8 cellular contexts compared by ENCODE assay signal in the genomic region with DNA sequence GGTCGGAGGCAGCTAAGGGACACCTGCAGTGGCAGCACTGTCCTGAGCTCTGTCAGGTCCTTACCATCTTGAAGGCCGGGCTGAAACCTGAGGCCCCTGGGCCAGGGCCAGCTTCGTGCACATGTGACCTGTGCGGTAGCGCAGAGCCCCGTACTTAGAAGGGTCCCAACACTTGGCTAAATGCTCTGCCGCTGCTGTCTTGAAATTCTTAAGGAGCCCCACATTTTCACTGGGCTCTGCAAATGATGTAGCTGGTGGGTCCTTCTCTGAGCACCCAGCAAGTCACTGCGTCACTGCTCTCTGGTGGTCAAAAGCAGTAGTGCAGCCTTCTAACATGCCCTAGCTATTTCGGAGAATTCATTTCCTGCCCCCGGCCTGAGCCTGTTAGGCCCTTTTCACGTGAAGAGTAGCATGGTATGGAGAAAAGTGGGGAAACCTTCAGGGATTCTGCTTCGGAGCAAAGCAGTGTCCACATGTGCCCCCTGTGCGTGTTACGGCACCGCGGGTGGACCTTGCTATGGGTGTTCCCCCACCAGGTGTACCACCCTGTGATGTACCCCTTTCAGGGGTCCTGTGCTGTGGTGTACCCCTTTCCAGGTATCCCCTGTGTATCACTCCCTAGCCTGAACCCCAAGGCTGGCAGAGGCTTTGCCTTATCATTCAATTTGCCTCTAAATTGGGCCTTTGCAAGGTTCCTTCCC.
DNase-seq lines count a peak whose midpoint lies in the region; ATAC-seq and TF ChIP-seq lines count a peak whose summit lies in the region.

No MANE protein-coding gene starts in this region.

- DNase-seq in NCI-H2196 (lab: John Stamatoyannopoulos, UW; ENCODE audit: unreplicated experiment) (peak; percentile 67), NCI-H2196 treated with DMSO at 0.1 percent for 48 hours (lab: John Stamatoyannopoulos, UW; ENCODE audit: unreplicated experiment) (no peak), HPDE6-E6E7 (ENCODE audit: extremely low spot score) (peak; percentile 75), PC-3 (peak; percentile 86), fibroblast of pulmonary artery (ENCODE audit: low read depth) (peak; percentile 84), stomach (peak; percentile 83)
- DNase-seq in activated T-cell treated with anti-CD3 and anti-CD28 coated beads, Interleukin-2, amount 50 U/mL, for 4 hours, result peak; percentile 64

- no peak for TF ChIP-seq POLR2A in stomach (IDR thresholded peaks at IDR 0.05)

- H3K27ac ChIP-seq in PC-3 (ENCODE audit: low read length), result no peak overlapping the region
- no peak overlapping the region for H3K27ac ChIP-seq in neural cell (ENCODE audit: low read length)
- no peak overlapping the region for H3K27ac ChIP-seq in stomach

- H3K27me3 ChIP-seq in PC-3 (ENCODE audit: low read length) (0 out of 2 replicates have a peak, but pooled peaks cover 25% of the 10 kb centered on the region), neural cell (ENCODE audit: insufficient read depth, low read depth, low read length) (no peaks in the 10 kb centered on the region), stomach (peaks cover 0 to 14% (median 0%) of the 10 kb centered on the region in 3 donors)

- H3K4me3 ChIP-seq in PC-3 (ENCODE audit: low read length) (no peak overlapping the region), fibroblast of pulmonary artery (replicated peaks; ENCODE audit: low read depth, low read length) (no peak overlapping the region), neural cell (ENCODE audit: low read length) (no peak overlapping the region), stomach (peak overlapping the region in 1 of 4 donors; percentile 8)

- BruUV-seq in PC-3 (replicated peaks; lab: Mats Ljungman, UMichigan), result no TSS peak

- H3K9me2 ChIP-seq in PC-3 (replicated peaks; ENCODE audit: low read length) (no peaks in the 10 kb centered on the region), neural cell (ENCODE audit: insufficient read depth, low read length) (no peaks in the 10 kb centered on the region)

- no peaks in the 10 kb centered on the region for H3F3A ChIP-seq in PC-3 (ENCODE audit: low read length, unreplicated experiment)
- H3F3A ChIP-seq in neural cell (ENCODE audit: insufficient read depth, low read length, poor library complexity, severe bottlenecking), result no peaks in the 10 kb centered on the region

- H3K4me3 Mint-ChIP-seq in activated T-cell treated with anti-CD3 and anti-CD28 coated beads, Interleukin-2, amount 50 U/mL, for 4 hours, result no peak overlapping the region

- H3K27me3 Mint-ChIP-seq in activated T-cell treated with anti-CD3 and anti-CD28 coated beads, Interleukin-2, amount 50 U/mL, for 4 hours (ENCODE audit: low read depth), result peaks cover 26% of the 10 kb centered on the region

- TF ChIP-seq EP300 in neural cell (conservative IDR thresholded peaks at IDR 0.05; ENCODE audit: poor library complexity, severe bottlenecking) (no peak), stomach (IDR thresholded peaks at IDR 0.05) (no peak)

- H3K36me3 ChIP-seq in PC-3 (ENCODE audit: low read depth, low read length) (no peaks in the 10 kb centered on the region), neural cell (ENCODE audit: insufficient read depth, low read length) (no peaks in the 10 kb centered on the region), stomach (no peaks in the 10 kb centered on the region)

- H3K4me1 Mint-ChIP-seq in activated T-cell treated with anti-CD3 and anti-CD28 coated beads, Interleukin-2, amount 50 U/mL, for 4 hours (ENCODE audit: low read depth), result peaks cover 2% of the 10 kb centered on the region

- peak; percentile 80 for ATAC-seq in PC-3
- peak; percentile 82 to 83 for ATAC-seq in activated T-cell treated with anti-CD3 and anti-CD28 coated beads, Interleukin-2, amount 50 U/mL, for 4 hours

- H3K36me3 Mint-ChIP-seq in activated T-cell treated with anti-CD3 and anti-CD28 coated beads, Interleukin-2, amount 50 U/mL, for 4 hours (ENCODE audit: insufficient read depth), result no peaks in the 10 kb centered on the region

- H3K9me3 ChIP-seq in PC-3 (ENCODE audit: low read length), result no peaks in the 10 kb centered on the region
- no peaks in the 10 kb centered on the region for H3K9me3 ChIP-seq in neural cell (ENCODE audit: low read length)
- no peaks in the 10 kb centered on the region for H3K9me3 ChIP-seq in stomach

- 20 to 36% (median 29%) methylated on average over 16 of the region's 16 CpGs for WGBS in stomach, 5 donors

- CTCF ChIA-PET in PC-3 (lab: Charles Lee), result interaction anchor here (0.7 to 2.0 kb wide), 6 partner anchors 12 to 329 kb away, joined by 3 to 13 read pairs (median 6); no protein-coding TSS in a partner anchor

- peak; percentile 79 for TF ChIP-seq RAD21 in neural cell (conservative IDR thresholded peaks at IDR 0.05)

- no peaks in the 10 kb centered on the region for H3K4me1 ChIP-seq in PC-3 (ENCODE audit: insufficient read depth, low read length)
- H3K4me1 ChIP-seq in stomach, result peaks cover 9 to 15% (median 13%) of the 10 kb centered on the region in 4 donors

- TF ChIP-seq CTCF in PC-3 (conservative IDR thresholded peaks at IDR 0.05; ENCODE audit: low read depth, low read length) (peak; percentile 89), fibroblast of pulmonary artery (IDR thresholded peaks at IDR 0.05; ENCODE audit: low read length, missing control alignments) (peak; percentile 97), neural cell (IDR thresholded peaks at IDR 0.05; ENCODE audit: poor library complexity, severe bottlenecking) (peak; percentile 83), stomach (IDR thresholded peaks at IDR 0.05) (peak in 5 of 7 experiments; percentile 87 to 93 (median 90))

- intact Hi-C loops in PC-3 (cut with micrococcal nuclease), result loop anchor here (1.0 to 10.0 kb wide), 3 partner anchors 82 to 329 kb away; no protein-coding TSS in a partner anchor
- intact Hi-C loops in stomach (cut with DNase I; ENCODE audit: low total_unique reads), result loop anchor here (5.0 kb wide), 1 partner anchor 77 kb away; no protein-coding TSS in a partner anchor

- H3K9ac ChIP-seq in PC-3 (ENCODE audit: low read length) (no peak overlapping the region), neural cell (ENCODE audit: low read length) (no peak overlapping the region)

- H3K79me2 ChIP-seq in PC-3 (ENCODE audit: low read length) (no peaks in the 10 kb centered on the region), neural cell (replicated peaks; ENCODE audit: insufficient read depth, low read length) (no peaks in the 10 kb centered on the region)

- H3K4me2 ChIP-seq in PC-3 (ENCODE audit: low read length) (peak overlapping the region; percentile 56), neural cell (ENCODE audit: low read length) (no peak overlapping the region)

- H2AFZ ChIP-seq in PC-3 (ENCODE audit: low read length) (0 out of 2 replicates have a peak overlapping the region, but pooled peaks have one; percentile 14), neural cell (ENCODE audit: low read depth, low read length) (no peak overlapping the region)

- no peaks in the 10 kb centered on the region for H4K20me1 ChIP-seq in PC-3 (ENCODE audit: low read length)
- no peaks in the 10 kb centered on the region for H4K20me1 ChIP-seq in neural cell (ENCODE audit: insufficient read depth)

- no peaks in the 10 kb centered on the region for H3K9me3 Mint-ChIP-seq in activated T-cell treated with anti-CD3 and anti-CD28 coated beads, Interleukin-2, amount 50 U/mL, for 4 hours

- POLR2A ChIA-PET in PC-3 (lab: Charles Lee; ENCODE audit: unreplicated experiment), result no interaction called here

TF ChIP-seq in neural cell, 6 proteins besides CTCF, POLR2A, EP300 and RAD21:
- TF ChIP-seq, protein P1, sequence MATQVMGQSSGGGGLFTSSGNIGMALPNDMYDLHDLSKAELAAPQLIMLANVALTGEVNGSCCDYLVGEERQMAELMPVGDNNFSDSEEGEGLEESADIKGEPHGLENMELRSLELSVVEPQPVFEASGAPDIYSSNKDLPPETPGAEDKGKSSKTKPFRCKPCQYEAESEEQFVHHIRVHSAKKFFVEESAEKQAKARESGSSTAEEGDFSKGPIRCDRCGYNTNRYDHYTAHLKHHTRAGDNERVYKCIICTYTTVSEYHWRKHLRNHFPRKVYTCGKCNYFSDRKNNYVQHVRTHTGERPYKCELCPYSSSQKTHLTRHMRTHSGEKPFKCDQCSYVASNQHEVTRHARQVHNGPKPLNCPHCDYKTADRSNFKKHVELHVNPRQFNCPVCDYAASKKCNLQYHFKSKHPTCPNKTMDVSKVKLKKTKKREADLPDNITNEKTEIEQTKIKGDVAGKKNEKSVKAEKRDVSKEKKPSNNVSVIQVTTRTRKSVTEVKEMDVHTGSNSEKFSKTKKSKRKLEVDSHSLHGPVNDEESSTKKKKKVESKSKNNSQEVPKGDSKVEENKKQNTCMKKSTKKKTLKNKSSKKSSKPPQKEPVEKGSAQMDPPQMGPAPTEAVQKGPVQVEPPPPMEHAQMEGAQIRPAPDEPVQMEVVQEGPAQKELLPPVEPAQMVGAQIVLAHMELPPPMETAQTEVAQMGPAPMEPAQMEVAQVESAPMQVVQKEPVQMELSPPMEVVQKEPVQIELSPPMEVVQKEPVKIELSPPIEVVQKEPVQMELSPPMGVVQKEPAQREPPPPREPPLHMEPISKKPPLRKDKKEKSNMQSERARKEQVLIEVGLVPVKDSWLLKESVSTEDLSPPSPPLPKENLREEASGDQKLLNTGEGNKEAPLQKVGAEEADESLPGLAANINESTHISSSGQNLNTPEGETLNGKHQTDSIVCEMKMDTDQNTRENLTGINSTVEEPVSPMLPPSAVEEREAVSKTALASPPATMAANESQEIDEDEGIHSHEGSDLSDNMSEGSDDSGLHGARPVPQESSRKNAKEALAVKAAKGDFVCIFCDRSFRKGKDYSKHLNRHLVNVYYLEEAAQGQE (IDR thresholded peaks at IDR 0.05; ENCODE audit: borderline replicate concordance), result no peak
- TF ChIP-seq SMC3 (conservative IDR thresholded peaks at IDR 0.05; ENCODE audit: poor library complexity) (peak; percentile 85), TAF1 (IDR thresholded peaks at IDR 0.05; ENCODE audit: low read depth) (no peak)
